10 cellular contexts compared by ENCODE assay signal in genomic region chr19:4088975-4089374, GRCh38. TPM values are rescaled to one million over a fixed set of nuclear protein-coding genes. Genes with fewer than 3 reads are reported as not detected.
DNase-seq lines count a peak whose midpoint lies in the region; ATAC-seq, FAIRE-seq and TF ChIP-seq lines count a peak whose summit lies in the region.
"Had no signal": no experiment of that assay in that cellular context is flagged by ENCODE, and none has a peak within 500 bp of the region (broad histone marks: within the 10 kb centered on the region; RNA-seq: fewer than 3 reads in every experiment).

No MANE protein-coding gene starts in this region.

- no peaks in the 10 kb centered on the region for H3K9me3 Mint-ChIP-seq in activated T-helper 2 cell treated with anti-CD3 and anti-CD28 coated beads, Interferon-gamma antibody, Interleukin-2, Interleukin-4, amounts not matched to agents 10 μg/mL and 5 μg/mL and 100 μg/mL, durations not matched to agents 14 hours and 24 hours and 36 hours

- peak in 3 of 4 donors; percentile 13 to 39 (median 18) for ATAC-seq in pancreas
- ATAC-seq in HG02970 (IDR thresholded peaks at IDR 0.05; ENCODE audit: low FRiP score, unreplicated experiment) = no peak

- no peak for FAIRE-seq in GM12892 (lab: Jason Lieb, UNC)
- no peak for FAIRE-seq in pancreas (lab: Jason Lieb, UNC)

- H3K27me3 ChIP-seq in HL-60 (ENCODE audit: insufficient read depth, poor library complexity, severe bottlenecking) (no peaks in the 10 kb centered on the region), pancreas (no peaks in the 10 kb centered on the region), ascending aorta (no peaks in the 10 kb centered on the region)

- peak overlapping the region; percentile 17 for H3K4me3 ChIP-seq in HL-60 (replicated peaks; ENCODE audit: insufficient read depth, low read length)
- H3K4me3 ChIP-seq in pancreas = no peak overlapping the region
- no peak overlapping the region for H3K4me3 ChIP-seq in ascending aorta

- H3K27me3 Mint-ChIP-seq in activated T-helper 2 cell treated with anti-CD3 and anti-CD28 coated beads, Interferon-gamma antibody, Interleukin-2, Interleukin-4, amounts not matched to agents 10 μg/mL and 5 μg/mL and 100 μg/mL, durations not matched to agents 14 hours and 24 hours and 36 hours (ENCODE audit: low read depth) = no peaks in the 10 kb centered on the region

- H3K9me3 ChIP-seq in pancreas (no peaks in the 10 kb centered on the region), ascending aorta (no peaks in the 10 kb centered on the region)

- TF ChIP-seq POLR2A in GM12892 (IDR thresholded peaks at IDR 0.05; ENCODE audit: low read depth, low read length) = no peak

- peaks cover 16% of the 10 kb centered on the region for H3K36me3 Mint-ChIP-seq in activated T-helper 2 cell treated with anti-CD3 and anti-CD28 coated beads, Interferon-gamma antibody, Interleukin-2, Interleukin-4, amounts not matched to agents 10 μg/mL and 5 μg/mL and 100 μg/mL, durations not matched to agents 14 hours and 24 hours and 36 hours (ENCODE audit: low read depth)

- H3K27ac ChIP-seq in HL-60 (replicated peaks) (peak overlapping the region; percentile 92), pancreas (peak overlapping the region in 1 of 4 donors; percentile 3), ascending aorta (no peak overlapping the region)
- H3K27ac ChIP-seq: epithelial cell of prostate had no signal

- 77 to 92% methylated on average over 2 of the region's 2 CpGs for WGBS in pancreas, 2 donors

- peak overlapping the region; percentile 81 for H3K4me3 Mint-ChIP-seq in activated T-helper 2 cell treated with anti-CD3 and anti-CD28 coated beads, Interferon-gamma antibody, Interleukin-2, Interleukin-4, amounts not matched to agents 10 μg/mL and 5 μg/mL and 100 μg/mL, durations not matched to agents 14 hours and 24 hours and 36 hours (ENCODE audit: low read depth)

- DNase-seq in GM12892 (ENCODE audit: insufficient read length) (peak; percentile 22), HL-60 (ENCODE audit: low read depth in 1 of 2, low spot score in 1 of 2) (peak in 1 of 2 experiments; percentile 85), pancreas (no peak), ascending aorta (ENCODE audit: low spot score in 2 of 2) (no peak), SIG-M5 treated with dmso at 0.1 percent for 504 hours (lab: John Stamatoyannopoulos, UW; ENCODE audit: unreplicated experiment) (no peak), NK-92 (lab: John Stamatoyannopoulos, UW; ENCODE audit: unreplicated experiment) (no peak)
- peak; percentile 77 for DNase-seq in activated T-helper 2 cell treated with anti-CD3 and anti-CD28 coated beads, Interferon-gamma antibody, Interleukin-2, Interleukin-4, amounts not matched to agents 10 μg/mL and 5 μg/mL and 100 μg/mL, durations not matched to agents 14 hours and 24 hours and 36 hours (ENCODE audit: low spot score)
- DNase-seq: NCI-H2029 treated with DMSO at 0.1 percent for 48 hours had no signal

- H3K36me3 ChIP-seq in pancreas = peaks cover 0 to 9% (median under 1%) of the 10 kb centered on the region in 3 donors
- peaks cover 39 to 45% of the 10 kb centered on the region in 2 donors for H3K36me3 ChIP-seq in ascending aorta

- H3K4me1 Mint-ChIP-seq in activated T-helper 2 cell treated with anti-CD3 and anti-CD28 coated beads, Interferon-gamma antibody, Interleukin-2, Interleukin-4, amounts not matched to agents 10 μg/mL and 5 μg/mL and 100 μg/mL, durations not matched to agents 14 hours and 24 hours and 36 hours (ENCODE audit: low read depth) = peaks cover 29% of the 10 kb centered on the region

- peak overlapping the region; percentile 94 for H3K27ac Mint-ChIP-seq in activated T-helper 2 cell treated with anti-CD3 and anti-CD28 coated beads, Interferon-gamma antibody, Interleukin-2, Interleukin-4, amounts not matched to agents 10 μg/mL and 5 μg/mL and 100 μg/mL, durations not matched to agents 14 hours and 24 hours and 36 hours

- intact Hi-C loops in activated T-helper 2 cell treated with anti-CD3 and anti-CD28 coated beads, Interferon-gamma antibody, Interleukin-2, Interleukin-4, amounts not matched to agents 10 μg/mL and 5 μg/mL and 100 μg/mL, durations not matched to agents 14 hours and 24 hours and 36 hours (cut with micrococcal nuclease) = loop anchor here (1.0 to 5.0 kb wide), 3 partner anchors 14 to 33 kb away; partner anchors contain the start of genes MAP2K2 and ZBTB7A
- intact Hi-C loops in pancreas (cut with DNase I) = no loop called here
- intact Hi-C loops in ascending aorta (cut with DNase I) = no loop called here

- TF ChIP-seq CTCF in HL-60 (IDR thresholded peaks at IDR 0.05; ENCODE audit: insufficient read depth, low read length) (no peak), pancreas (IDR thresholded peaks at IDR 0.05) (no peak), ascending aorta (IDR thresholded peaks at IDR 0.05) (no peak)

- no peaks in the 10 kb centered on the region for H3K4me1 ChIP-seq in pancreas
- H3K4me1 ChIP-seq in ascending aorta = no peaks in the 10 kb centered on the region

RNA-seq across cellular contexts. Expression of gene ZBTB7A, which starts 22.3 kb away (rescaled TPM):
- 3.1 TPM for polyA plus RNA-seq in GM12892 (2012; ENCODE audit: missing spikeins)
- 39.9 and 41.2 TPM in 2 replicates for total RNA-seq in activated T-helper 2 cell treated with anti-CD3 and anti-CD28 coated beads, Interferon-gamma antibody, Interleukin-2, Interleukin-4, amounts not matched to agents 10 μg/mL and 5 μg/mL and 100 μg/mL, durations not matched to agents 14 hours and 24 hours and 36 hours
- 10 to 100 TPM; 10.9 to 25.0 (median 15.6) TPM for total RNA-seq in pancreas
- 1 to 10 TPM; 6.1 to 9.3 TPM for polyA plus RNA-seq in pancreas
- total RNA-seq in ascending aorta = 76.4 TPM

RNA-seq across cellular contexts. Expression of gene MAP2K2, which starts 34.9 kb away (rescaled TPM):
- 52.3 TPM for polyA plus RNA-seq in GM12892 (2012; ENCODE audit: missing spikeins)
- 131 and 141 TPM in 2 replicates for total RNA-seq in activated T-helper 2 cell treated with anti-CD3 and anti-CD28 coated beads, Interferon-gamma antibody, Interleukin-2, Interleukin-4, amounts not matched to agents 10 μg/mL and 5 μg/mL and 100 μg/mL, durations not matched to agents 14 hours and 24 hours and 36 hours
- total RNA-seq in pancreas (10 to 100 TPM; 52.4 to 78.1 (median 70.0) TPM), ascending aorta (155 TPM)
- polyA plus RNA-seq in pancreas = 100 to 1,000 TPM; 107 to 183 TPM

Comparison
In these comparisons a context has a peak if more than half of its experiments do, and no peak if none do; other contexts are left out.
1. DNase-seq: peak in GM12892 (single experiment) and activated T-helper 2 cell treated with anti-CD3 and anti-CD28 coated beads, Interferon-gamma antibody, Interleukin-2, Interleukin-4, amounts not matched to agents 10 μg/mL and 5 μg/mL and 100 μg/mL, durations not matched to agents 14 hours and 24 hours and 36 hours (single experiment); none in pancreas (0 of 6), ascending aorta (0 of 2), SIG-M5 treated with dmso at 0.1 percent for 504 hours (single experiment) and NK-92 (single experiment).